ENCODE assay signal across 8 cellular contexts in genomic region chr12:8390001-8390797, GRCh38.
DNase-seq lines count a peak whose midpoint lies in the region; TF ChIP-seq lines count a peak whose summit lies in the region.
"Not testable (repeated sequence)": the region's sequence is repeated elsewhere in the genome, so short reads cannot be mapped to it uniquely, and the experiment has no call there.

No MANE protein-coding gene starts in this region.

- peak; percentile 61 to 77 for TF ChIP-seq CTCF in tibial artery (IDR thresholded peaks at IDR 0.05)

- H3K27ac ChIP-seq in HUES64 (ENCODE audit: low read depth, low read length); ectodermal cell (ENCODE audit: insufficient read depth, low read depth, low read length, poor library complexity, severe bottlenecking); rectal smooth muscle tissue (ENCODE audit: low read depth, low read length); tibial artery: not testable (repeated sequence)

- H3K4me1 ChIP-seq in HUES64 (ENCODE audit: insufficient read depth, low read length); ectodermal cell (ENCODE audit: control insufficient read depth, insufficient read depth, low read length); rectal smooth muscle tissue (ENCODE audit: control insufficient read depth, insufficient read depth, low read length); tibial artery: not testable (repeated sequence)

- 3% methylated on average over 81 of the region's 81 CpGs for WGBS in HUES64
- WGBS in ectodermal cell, 2 experiments = 2 to 3% methylated on average over 81 of the region's 81 CpGs

- H3K27me3 ChIP-seq in HUES64 (ENCODE audit: insufficient read depth, low read length); rectal smooth muscle tissue (ENCODE audit: control insufficient read depth, insufficient read depth, low read length): not testable (repeated sequence)
- peaks cover 13% of the 10 kb centered on the region for H3K27me3 ChIP-seq in ectodermal cell (ENCODE audit: control insufficient read depth, insufficient read depth, low read length, poor library complexity, severe bottlenecking)
- peaks cover 0 to 23% of the 10 kb centered on the region in 2 donors for H3K27me3 ChIP-seq in tibial artery

- H3K4me3 ChIP-seq in HUES64 (ENCODE audit: low read length) = peak overlapping the region; percentile 49
- peak overlapping the region; percentile 44 for H3K4me3 ChIP-seq in ectodermal cell (ENCODE audit: insufficient read depth, low read depth, low read length)
- H3K4me3 ChIP-seq in rectal smooth muscle tissue (ENCODE audit: low read length) = peak overlapping the region; percentile 57
- peak overlapping the region; percentile 42 to 48 for H3K4me3 ChIP-seq in tibial artery

- H3K9ac ChIP-seq in HUES64 (ENCODE audit: low read depth, low read length); rectal smooth muscle tissue (ENCODE audit: low read length): not testable (repeated sequence)

- intact Hi-C loops in tibial artery (cut with DNase I; ENCODE audit: low total_unique reads) = not testable (repeated sequence)

- H3K36me3 ChIP-seq in HUES64 (ENCODE audit: insufficient read depth, low read length); ectodermal cell (ENCODE audit: control insufficient read depth, insufficient read depth, low read length); rectal smooth muscle tissue (ENCODE audit: control insufficient read depth, insufficient read depth, low read length); tibial artery: not testable (repeated sequence)

- DNase-seq in DMS153 treated with DMSO at 0.1 percent for 48 hours (lab: John Stamatoyannopoulos, UW; ENCODE audit: unreplicated experiment) (peak; percentile 1), RPMI8226 (peak; percentile 60), activated T-cell treated with anti-CD3 and anti-CD28 coated beads for 4 hours (peak; percentile 58), islet precursor cell (peak; percentile 93), tibial artery (peak in 1 of 2 donors; percentile 50)

- H3K9me3 ChIP-seq in HUES64 (ENCODE audit: insufficient read depth, low read depth, low read length); ectodermal cell (ENCODE audit: control insufficient read depth, low read length); tibial artery: not testable (repeated sequence)
